ENCODE assay signal across 1 cellular context in genomic region chr22:17633998-17634323, GRCh38.
TF ChIP-seq lines count a peak whose summit lies in the region.

No MANE protein-coding gene starts in this region.

TF ChIP-seq in GM23338, 12 proteins besides CTCF, POLR2A, EP300 and RAD21:
- TF ChIP-seq REST (IDR thresholded peaks at IDR 0.05; ENCODE audit: unreplicated experiment) (no peak), ZNF331 (CRISPR knock-in tag; IDR thresholded peaks at IDR 0.05; ENCODE audit: low read depth) (no peak), NANOG (IDR thresholded peaks at IDR 0.05; ENCODE audit: borderline replicate concordance) (no peak), POLR2AphosphoS5 (IDR thresholded peaks at IDR 0.05; ENCODE audit: low read depth) (no peak), JUNB (IDR thresholded peaks at IDR 0.05; ENCODE audit: unreplicated experiment) (no peak), CREB1 (CRISPR knock-in tag; IDR thresholded peaks at IDR 0.05; ENCODE audit: low read depth) (no peak), EZH2 (IDR thresholded peaks at IDR 0.05; ENCODE audit: low read depth, unreplicated experiment) (no peak), EZH2phosphoT487 (IDR thresholded peaks at IDR 0.05; ENCODE audit: unreplicated experiment) (no peak), ZNF114 (CRISPR knock-in tag; IDR thresholded peaks at IDR 0.05) (no peak), STAT1 (IDR thresholded peaks at IDR 0.05; ENCODE audit: unreplicated experiment) (no peak), ETS1 (IDR thresholded peaks at IDR 0.05) (no peak)
- TF ChIP-seq, protein P1, sequence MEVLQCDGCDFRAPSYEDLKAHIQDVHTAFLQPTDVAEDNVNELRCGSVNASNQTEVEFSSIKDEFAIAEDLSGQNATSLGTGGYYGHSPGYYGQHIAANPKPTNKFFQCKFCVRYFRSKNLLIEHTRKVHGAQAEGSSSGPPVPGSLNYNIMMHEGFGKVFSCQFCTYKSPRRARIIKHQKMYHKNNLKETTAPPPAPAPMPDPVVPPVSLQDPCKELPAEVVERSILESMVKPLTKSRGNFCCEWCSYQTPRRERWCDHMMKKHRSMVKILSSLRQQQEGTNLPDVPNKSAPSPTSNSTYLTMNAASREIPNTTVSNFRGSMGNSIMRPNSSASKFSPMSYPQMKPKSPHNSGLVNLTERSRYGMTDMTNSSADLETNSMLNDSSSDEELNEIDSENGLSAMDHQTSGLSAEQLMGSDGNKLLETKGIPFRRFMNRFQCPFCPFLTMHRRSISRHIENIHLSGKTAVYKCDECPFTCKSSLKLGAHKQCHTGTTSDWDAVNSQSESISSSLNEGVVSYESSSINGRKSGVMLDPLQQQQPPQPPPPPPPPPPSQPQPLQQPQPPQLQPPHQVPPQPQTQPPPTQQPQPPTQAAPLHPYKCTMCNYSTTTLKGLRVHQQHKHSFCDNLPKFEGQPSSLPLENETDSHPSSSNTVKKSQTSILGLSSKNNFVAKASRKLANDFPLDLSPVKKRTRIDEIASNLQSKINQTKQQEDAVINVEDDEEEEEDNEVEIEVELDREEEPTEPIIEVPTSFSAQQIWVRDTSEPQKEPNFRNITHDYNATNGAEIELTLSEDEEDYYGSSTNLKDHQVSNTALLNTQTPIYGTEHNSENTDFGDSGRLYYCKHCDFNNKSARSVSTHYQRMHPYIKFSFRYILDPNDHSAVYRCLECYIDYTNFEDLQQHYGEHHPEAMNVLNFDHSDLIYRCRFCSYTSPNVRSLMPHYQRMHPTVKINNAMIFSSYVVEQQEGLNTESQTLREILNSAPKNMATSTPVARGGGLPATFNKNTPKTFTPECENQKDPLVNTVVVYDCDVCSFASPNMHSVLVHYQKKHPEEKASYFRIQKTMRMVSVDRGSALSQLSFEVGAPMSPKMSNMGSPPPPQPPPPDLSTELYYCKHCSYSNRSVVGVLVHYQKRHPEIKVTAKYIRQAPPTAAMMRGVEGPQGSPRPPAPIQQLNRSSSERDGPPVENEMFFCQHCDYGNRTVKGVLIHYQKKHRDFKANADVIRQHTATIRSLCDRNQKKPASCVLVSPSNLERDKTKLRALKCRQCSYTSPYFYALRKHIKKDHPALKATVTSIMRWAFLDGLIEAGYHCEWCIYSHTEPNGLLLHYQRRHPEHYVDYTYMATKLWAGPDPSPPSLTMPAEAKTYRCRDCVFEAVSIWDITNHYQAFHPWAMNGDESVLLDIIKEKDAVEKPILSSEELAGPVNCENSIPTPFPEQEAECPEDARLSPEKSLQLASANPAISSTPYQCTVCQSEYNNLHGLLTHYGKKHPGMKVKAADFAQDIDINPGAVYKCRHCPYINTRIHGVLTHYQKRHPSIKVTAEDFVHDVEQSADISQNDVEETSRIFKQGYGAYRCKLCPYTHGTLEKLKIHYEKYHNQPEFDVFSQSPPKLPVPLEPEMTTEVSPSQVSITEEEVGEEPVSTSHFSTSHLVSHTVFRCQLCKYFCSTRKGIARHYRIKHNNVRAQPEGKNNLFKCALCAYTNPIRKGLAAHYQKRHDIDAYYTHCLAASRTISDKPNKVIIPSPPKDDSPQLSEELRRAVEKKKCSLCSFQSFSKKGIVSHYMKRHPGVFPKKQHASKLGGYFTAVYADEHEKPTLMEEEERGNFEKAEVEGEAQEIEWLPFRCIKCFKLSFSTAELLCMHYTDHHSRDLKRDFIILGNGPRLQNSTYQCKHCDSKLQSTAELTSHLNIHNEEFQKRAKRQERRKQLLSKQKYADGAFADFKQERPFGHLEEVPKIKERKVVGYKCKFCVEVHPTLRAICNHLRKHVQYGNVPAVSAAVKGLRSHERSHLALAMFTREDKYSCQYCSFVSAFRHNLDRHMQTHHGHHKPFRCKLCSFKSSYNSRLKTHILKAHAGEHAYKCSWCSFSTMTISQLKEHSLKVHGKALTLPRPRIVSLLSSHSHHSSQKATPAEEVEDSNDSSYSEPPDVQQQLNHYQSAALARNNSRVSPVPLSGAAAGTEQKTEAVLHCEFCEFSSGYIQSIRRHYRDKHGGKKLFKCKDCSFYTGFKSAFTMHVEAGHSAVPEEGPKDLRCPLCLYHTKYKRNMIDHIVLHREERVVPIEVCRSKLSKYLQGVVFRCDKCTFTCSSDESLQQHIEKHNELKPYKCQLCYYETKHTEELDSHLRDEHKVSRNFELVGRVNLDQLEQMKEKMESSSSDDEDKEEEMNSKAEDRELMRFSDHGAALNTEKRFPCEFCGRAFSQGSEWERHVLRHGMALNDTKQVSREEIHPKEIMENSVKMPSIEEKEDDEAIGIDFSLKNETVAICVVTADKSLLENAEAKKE (CRISPR knock-in tag; IDR thresholded peaks at IDR 0.05): no peak
TF ChIP-seq in GM23338: peak in this region for 0.
